1 cellular context compared by ENCODE assay signal in the genomic region with DNA sequence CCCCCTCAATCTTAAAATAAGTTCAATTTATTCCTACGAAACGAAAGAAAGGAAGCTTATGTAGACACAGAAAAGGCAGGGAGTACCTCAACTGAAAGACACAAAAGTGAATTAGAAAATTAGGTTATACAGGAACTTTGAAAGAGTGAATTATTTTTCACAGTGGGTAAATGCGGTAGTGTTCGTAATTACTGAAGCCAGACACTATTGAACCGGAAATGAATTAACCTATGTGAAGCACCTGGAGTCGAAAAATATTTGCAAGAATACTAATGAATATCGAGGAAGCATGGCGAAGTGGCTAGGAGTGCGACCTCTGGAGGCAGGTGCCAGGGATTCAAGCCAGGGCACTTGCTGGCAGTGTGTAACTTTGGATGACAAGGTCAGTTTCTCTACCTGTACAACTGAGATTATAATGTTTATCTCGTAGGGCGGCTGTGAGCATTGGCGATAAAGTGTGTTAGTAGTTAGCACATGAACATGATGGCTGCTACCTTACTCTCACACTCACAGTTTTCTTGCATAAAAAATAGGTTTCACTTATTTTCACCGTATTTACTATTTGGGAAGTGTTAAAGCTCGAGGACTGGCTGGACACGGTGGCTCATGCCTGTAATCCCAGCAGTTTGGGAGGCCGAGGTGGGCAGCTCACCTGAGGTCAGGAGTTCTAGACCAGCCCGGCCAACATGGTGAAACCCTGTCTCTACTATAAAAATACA.
TF ChIP-seq lines count a peak whose summit lies in the region.

No MANE protein-coding gene starts in this region.

TF ChIP-seq in K562, 482 proteins besides CTCF, POLR2A, EP300 and RAD21 (continued from another document and continues in another):
- TF ChIP-seq NCOR1 (IDR thresholded peaks at IDR 0.05) (peak; percentile 74), ZNF766 (CRISPR knock-in tag; conservative IDR thresholded peaks at IDR 0.05) (no peak), NRF1 (conservative IDR thresholded peaks at IDR 0.05 in 1 of 2, IDR thresholded peaks at IDR 0.05 in 1 of 2) (no peak), KDM1A (IDR thresholded peaks at IDR 0.05) (no peak; a peak in 1 of 4 replicates), NR3C1 (CRISPR knock-in tag; IDR thresholded peaks at IDR 0.05) (no peak), FOXA1 (IDR thresholded peaks at IDR 0.05; ENCODE audit: borderline replicate concordance) (no peak), TCF3 (CRISPR knock-in tag; IDR thresholded peaks at IDR 0.05) (peak; percentile 87), ZNF589 (CRISPR knock-in tag; IDR thresholded peaks at IDR 0.05; ENCODE audit: low read depth) (no peak), FOSL1 (tag; conservative IDR thresholded peaks at IDR 0.05) (no peak; the same call in none of the 2 replicates), MTA3 (IDR thresholded peaks at IDR 0.05; ENCODE audit: borderline replicate concordance) (peak; percentile 79), TEAD4 (IDR thresholded peaks at IDR 0.05; ENCODE audit: low read length) (peak; percentile 85), TEAD4 (CRISPR knock-in tag; IDR thresholded peaks at IDR 0.05; ENCODE audit: borderline replicate concordance) (no peak), SRSF7 (optimal IDR thresholded peaks at IDR 0.05; ENCODE audit: low read depth, low read length) (no peak), MEF2D (tag; conservative IDR thresholded peaks at IDR 0.05; ENCODE audit: low read depth) (no peak), CC2D1A (IDR thresholded peaks at IDR 0.05) (peak; percentile 56; the same call in 1 of the 2 replicates), KLF13 (tag; IDR thresholded peaks at IDR 0.05; ENCODE audit: borderline replicate concordance, low read depth) (no peak), CREM (IDR thresholded peaks at IDR 0.05; ENCODE audit: low read depth) (0 out of 2 replicates have a peak, but pooled peaks have one; percentile 38), RBM39 (optimal IDR thresholded peaks at IDR 0.05; ENCODE audit: low read depth, low read length) (no peak), FOXJ3 (CRISPR knock-in tag; IDR thresholded peaks at IDR 0.05) (no peak), SMARCE1 (IDR thresholded peaks at IDR 0.05) (peak; percentile 74), TRIM24 (IDR thresholded peaks at IDR 0.05) (peak in 1 of 2 experiments; percentile 64; a peak in 3 of 4 replicates), TAL1 (IDR thresholded peaks at IDR 0.05) (peak; percentile 92), BCOR (IDR thresholded peaks at IDR 0.05) (0 out of 2 replicates have a peak, but pooled peaks have one; percentile 16), C11orf30 (IDR thresholded peaks at IDR 0.05; ENCODE audit: low read depth) (peak; percentile 53; the same call in 1 of the 2 replicates), FOXK1 (CRISPR knock-in tag; IDR thresholded peaks at IDR 0.05; ENCODE audit: borderline replicate concordance) (peak; percentile 39; the same call in 1 of the 2 replicates), RUNX1 (IDR thresholded peaks at IDR 0.05; ENCODE audit: low read depth) (no peak), SMARCC2 (IDR thresholded peaks at IDR 0.05; ENCODE audit: low read depth) (0 out of 2 replicates have a peak, but pooled peaks have one; percentile 65), ZNF134 (CRISPR knock-in tag; conservative IDR thresholded peaks at IDR 0.05) (no peak), DPF2 (IDR thresholded peaks at IDR 0.05) (no peak; the same call in none of the 2 replicates), CHD4 (IDR thresholded peaks at IDR 0.05; ENCODE audit: insufficient read depth, insufficient replicate concordance, low read depth, low read length, poor library complexity, severe bottlenecking) (no peak), TOE1 (IDR thresholded peaks at IDR 0.05; ENCODE audit: borderline replicate concordance) (0 out of 2 replicates have a peak, but pooled peaks have one; percentile 17), TOE1 (CRISPR knock-in tag; IDR thresholded peaks at IDR 0.05; ENCODE audit: borderline replicate concordance, low read depth) (no peak), ZNF830 (CRISPR knock-in tag; IDR thresholded peaks at IDR 0.05) (no peak), CBFA2T3 (IDR thresholded peaks at IDR 0.05) (peak; percentile 93), ZNF584 (CRISPR knock-in tag; IDR thresholded peaks at IDR 0.05; ENCODE audit: low read depth) (no peak), RBM22 (IDR thresholded peaks at IDR 0.05; ENCODE audit: low read depth, low read length, poor library complexity, severe bottlenecking) (no peak), RBFOX2 (IDR thresholded peaks at IDR 0.05; ENCODE audit: low read depth, low read length) (no peak), TBL1XR1 (IDR thresholded peaks at IDR 0.05; ENCODE audit: low read length in 2 of 2) (no peak), ARID1B (IDR thresholded peaks at IDR 0.05) (peak; percentile 93)
- TF ChIP-seq, protein P1, sequence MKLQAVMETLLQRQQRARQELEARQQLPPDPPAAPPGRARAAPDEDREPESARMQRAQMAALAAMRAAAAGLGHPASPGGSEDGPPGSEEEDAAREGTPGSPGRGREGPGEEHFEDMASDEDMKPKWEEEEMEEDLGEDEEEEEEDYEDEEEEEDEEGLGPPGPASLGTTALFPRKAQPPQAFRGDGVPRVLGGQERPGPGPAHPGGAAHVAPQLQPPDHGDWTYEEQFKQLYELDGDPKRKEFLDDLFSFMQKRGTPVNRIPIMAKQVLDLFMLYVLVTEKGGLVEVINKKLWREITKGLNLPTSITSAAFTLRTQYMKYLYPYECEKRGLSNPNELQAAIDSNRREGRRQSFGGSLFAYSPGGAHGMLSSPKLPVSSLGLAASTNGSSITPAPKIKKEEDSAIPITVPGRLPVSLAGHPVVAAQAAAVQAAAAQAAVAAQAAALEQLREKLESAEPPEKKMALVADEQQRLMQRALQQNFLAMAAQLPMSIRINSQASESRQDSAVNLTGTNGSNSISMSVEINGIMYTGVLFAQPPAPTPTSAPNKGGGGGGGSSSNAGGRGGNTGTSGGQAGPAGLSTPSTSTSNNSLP (IDR thresholded peaks at IDR 0.05; ENCODE audit: borderline replicate concordance, low read depth, low read length), result 0 out of 2 replicates have a peak, but pooled peaks have one; percentile 12
- TF ChIP-seq, protein P2, sequence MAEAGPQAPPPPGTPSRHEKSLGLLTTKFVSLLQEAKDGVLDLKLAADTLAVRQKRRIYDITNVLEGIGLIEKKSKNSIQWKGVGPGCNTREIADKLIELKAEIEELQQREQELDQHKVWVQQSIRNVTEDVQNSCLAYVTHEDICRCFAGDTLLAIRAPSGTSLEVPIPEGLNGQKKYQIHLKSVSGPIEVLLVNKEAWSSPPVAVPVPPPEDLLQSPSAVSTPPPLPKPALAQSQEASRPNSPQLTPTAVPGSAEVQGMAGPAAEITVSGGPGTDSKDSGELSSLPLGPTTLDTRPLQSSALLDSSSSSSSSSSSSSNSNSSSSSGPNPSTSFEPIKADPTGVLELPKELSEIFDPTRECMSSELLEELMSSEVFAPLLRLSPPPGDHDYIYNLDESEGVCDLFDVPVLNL (CRISPR knock-in tag; IDR thresholded peaks at IDR 0.05; ENCODE audit: low read depth), result no peak
- TF ChIP-seq, protein P3, sequence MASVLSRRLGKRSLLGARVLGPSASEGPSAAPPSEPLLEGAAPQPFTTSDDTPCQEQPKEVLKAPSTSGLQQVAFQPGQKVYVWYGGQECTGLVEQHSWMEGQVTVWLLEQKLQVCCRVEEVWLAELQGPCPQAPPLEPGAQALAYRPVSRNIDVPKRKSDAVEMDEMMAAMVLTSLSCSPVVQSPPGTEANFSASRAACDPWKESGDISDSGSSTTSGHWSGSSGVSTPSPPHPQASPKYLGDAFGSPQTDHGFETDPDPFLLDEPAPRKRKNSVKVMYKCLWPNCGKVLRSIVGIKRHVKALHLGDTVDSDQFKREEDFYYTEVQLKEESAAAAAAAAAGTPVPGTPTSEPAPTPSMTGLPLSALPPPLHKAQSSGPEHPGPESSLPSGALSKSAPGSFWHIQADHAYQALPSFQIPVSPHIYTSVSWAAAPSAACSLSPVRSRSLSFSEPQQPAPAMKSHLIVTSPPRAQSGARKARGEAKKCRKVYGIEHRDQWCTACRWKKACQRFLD (CRISPR knock-in tag; IDR thresholded peaks at IDR 0.05), result 0 out of 2 replicates have a peak, but pooled peaks have one; percentile 9
- TF ChIP-seq, protein P4, sequence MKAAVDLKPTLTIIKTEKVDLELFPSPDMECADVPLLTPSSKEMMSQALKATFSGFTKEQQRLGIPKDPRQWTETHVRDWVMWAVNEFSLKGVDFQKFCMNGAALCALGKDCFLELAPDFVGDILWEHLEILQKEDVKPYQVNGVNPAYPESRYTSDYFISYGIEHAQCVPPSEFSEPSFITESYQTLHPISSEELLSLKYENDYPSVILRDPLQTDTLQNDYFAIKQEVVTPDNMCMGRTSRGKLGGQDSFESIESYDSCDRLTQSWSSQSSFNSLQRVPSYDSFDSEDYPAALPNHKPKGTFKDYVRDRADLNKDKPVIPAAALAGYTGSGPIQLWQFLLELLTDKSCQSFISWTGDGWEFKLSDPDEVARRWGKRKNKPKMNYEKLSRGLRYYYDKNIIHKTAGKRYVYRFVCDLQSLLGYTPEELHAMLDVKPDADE (conservative IDR thresholded peaks at IDR 0.05; ENCODE audit: control insufficient read depth, low read depth, low read length), result no peak
- TF ChIP-seq, protein P5, sequence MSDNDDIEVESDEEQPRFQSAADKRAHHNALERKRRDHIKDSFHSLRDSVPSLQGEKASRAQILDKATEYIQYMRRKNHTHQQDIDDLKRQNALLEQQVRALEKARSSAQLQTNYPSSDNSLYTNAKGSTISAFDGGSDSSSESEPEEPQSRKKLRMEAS (CRISPR knock-in tag; IDR thresholded peaks at IDR 0.05), result peak; percentile 59; the same call in 1 of the 2 replicates
- TF ChIP-seq, protein P6, sequence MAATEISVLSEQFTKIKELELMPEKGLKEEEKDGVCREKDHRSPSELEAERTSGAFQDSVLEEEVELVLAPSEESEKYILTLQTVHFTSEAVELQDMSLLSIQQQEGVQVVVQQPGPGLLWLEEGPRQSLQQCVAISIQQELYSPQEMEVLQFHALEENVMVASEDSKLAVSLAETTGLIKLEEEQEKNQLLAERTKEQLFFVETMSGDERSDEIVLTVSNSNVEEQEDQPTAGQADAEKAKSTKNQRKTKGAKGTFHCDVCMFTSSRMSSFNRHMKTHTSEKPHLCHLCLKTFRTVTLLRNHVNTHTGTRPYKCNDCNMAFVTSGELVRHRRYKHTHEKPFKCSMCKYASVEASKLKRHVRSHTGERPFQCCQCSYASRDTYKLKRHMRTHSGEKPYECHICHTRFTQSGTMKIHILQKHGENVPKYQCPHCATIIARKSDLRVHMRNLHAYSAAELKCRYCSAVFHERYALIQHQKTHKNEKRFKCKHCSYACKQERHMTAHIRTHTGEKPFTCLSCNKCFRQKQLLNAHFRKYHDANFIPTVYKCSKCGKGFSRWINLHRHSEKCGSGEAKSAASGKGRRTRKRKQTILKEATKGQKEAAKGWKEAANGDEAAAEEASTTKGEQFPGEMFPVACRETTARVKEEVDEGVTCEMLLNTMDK (IDR thresholded peaks at IDR 0.05; ENCODE audit: borderline replicate concordance, insufficient read depth, low read depth, low read length, poor library complexity, severe bottlenecking), result peak; percentile 61
- TF ChIP-seq, protein P7, sequence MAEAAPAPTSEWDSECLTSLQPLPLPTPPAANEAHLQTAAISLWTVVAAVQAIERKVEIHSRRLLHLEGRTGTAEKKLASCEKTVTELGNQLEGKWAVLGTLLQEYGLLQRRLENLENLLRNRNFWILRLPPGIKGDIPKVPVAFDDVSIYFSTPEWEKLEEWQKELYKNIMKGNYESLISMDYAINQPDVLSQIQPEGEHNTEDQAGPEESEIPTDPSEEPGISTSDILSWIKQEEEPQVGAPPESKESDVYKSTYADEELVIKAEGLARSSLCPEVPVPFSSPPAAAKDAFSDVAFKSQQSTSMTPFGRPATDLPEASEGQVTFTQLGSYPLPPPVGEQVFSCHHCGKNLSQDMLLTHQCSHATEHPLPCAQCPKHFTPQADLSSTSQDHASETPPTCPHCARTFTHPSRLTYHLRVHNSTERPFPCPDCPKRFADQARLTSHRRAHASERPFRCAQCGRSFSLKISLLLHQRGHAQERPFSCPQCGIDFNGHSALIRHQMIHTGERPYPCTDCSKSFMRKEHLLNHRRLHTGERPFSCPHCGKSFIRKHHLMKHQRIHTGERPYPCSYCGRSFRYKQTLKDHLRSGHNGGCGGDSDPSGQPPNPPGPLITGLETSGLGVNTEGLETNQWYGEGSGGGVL (CRISPR knock-in tag; IDR thresholded peaks at IDR 0.05), result no peak
- TF ChIP-seq, protein P8, sequence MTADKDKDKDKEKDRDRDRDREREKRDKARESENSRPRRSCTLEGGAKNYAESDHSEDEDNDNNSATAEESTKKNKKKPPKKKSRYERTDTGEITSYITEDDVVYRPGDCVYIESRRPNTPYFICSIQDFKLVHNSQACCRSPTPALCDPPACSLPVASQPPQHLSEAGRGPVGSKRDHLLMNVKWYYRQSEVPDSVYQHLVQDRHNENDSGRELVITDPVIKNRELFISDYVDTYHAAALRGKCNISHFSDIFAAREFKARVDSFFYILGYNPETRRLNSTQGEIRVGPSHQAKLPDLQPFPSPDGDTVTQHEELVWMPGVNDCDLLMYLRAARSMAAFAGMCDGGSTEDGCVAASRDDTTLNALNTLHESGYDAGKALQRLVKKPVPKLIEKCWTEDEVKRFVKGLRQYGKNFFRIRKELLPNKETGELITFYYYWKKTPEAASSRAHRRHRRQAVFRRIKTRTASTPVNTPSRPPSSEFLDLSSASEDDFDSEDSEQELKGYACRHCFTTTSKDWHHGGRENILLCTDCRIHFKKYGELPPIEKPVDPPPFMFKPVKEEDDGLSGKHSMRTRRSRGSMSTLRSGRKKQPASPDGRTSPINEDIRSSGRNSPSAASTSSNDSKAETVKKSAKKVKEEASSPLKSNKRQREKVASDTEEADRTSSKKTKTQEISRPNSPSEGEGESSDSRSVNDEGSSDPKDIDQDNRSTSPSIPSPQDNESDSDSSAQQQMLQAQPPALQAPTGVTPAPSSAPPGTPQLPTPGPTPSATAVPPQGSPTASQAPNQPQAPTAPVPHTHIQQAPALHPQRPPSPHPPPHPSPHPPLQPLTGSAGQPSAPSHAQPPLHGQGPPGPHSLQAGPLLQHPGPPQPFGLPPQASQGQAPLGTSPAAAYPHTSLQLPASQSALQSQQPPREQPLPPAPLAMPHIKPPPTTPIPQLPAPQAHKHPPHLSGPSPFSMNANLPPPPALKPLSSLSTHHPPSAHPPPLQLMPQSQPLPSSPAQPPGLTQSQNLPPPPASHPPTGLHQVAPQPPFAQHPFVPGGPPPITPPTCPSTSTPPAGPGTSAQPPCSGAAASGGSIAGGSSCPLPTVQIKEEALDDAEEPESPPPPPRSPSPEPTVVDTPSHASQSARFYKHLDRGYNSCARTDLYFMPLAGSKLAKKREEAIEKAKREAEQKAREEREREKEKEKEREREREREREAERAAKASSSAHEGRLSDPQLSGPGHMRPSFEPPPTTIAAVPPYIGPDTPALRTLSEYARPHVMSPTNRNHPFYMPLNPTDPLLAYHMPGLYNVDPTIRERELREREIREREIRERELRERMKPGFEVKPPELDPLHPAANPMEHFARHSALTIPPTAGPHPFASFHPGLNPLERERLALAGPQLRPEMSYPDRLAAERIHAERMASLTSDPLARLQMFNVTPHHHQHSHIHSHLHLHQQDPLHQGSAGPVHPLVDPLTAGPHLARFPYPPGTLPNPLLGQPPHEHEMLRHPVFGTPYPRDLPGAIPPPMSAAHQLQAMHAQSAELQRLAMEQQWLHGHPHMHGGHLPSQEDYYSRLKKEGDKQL (CRISPR knock-in tag; IDR thresholded peaks at IDR 0.05; ENCODE audit: borderline replicate concordance), result no peak
